10 cellular contexts compared by ENCODE assay signal in the genomic region with DNA sequence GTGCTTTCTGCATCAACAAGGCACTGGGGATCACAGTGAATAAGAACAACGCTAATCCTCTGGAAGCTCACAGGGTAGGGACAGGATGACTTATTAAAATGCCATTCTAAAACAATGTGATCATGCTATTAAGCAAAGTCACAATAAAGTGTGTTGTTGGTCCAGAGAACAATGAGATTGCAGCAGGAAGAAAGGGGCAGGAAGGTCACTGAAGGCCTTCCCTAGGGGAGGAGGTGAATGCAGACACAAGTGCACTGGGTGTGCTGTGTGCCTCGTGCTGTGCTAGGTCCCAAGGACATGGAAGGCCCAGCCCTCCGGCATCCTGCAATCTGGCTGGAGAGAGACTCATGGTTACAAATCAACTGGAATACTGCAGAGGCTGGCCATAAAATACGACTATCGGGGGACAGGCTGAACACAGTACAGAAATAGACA. TPM values are rescaled to one million over a fixed set of nuclear protein-coding genes. Genes with fewer than 3 reads are reported as not detected.
A peak's percentile ranks its signal among the peaks of the same experiment; 100 is the strongest.
DNase-seq lines count a peak whose midpoint lies in the region; ATAC-seq and TF ChIP-seq lines count a peak whose summit lies in the region.
"Had no signal": no experiment of that assay in that cellular context is flagged by ENCODE, and none has a peak within 500 bp of the region (broad histone marks: within the 10 kb centered on the region; RNA-seq: fewer than 3 reads in every experiment).

No MANE protein-coding gene starts in this region.

- H3K27ac ChIP-seq in SJSA1 (peak overlapping the region; percentile 20; the same call in 1 of the 2 replicates), urinary bladder (ENCODE audit: low read depth) (peak overlapping the region; percentile 33), left lung (peak overlapping the region in 1 of 2 donors; percentile 21)

- H3K9me3 ChIP-seq in SJSA1 (replicated peaks), result 0 out of 2 replicates have a peak, but pooled peaks cover 3% of the 10 kb centered on the region
- no peaks in the 10 kb centered on the region for H3K9me3 ChIP-seq in left lung

- no peak for ATAC-seq in GM18502 (IDR thresholded peaks at IDR 0.05; ENCODE audit: poor library complexity, unreplicated experiment)
- no peak for ATAC-seq in left lung
- ATAC-seq: activated T-helper 17 cell treated with anti-CD3 and anti-CD28 coated beads, Interleukin-2, amount 50 U/mL, for 72 hours had no signal

- H3K27me3 Mint-ChIP-seq in neural crest cell (ENCODE audit: low read depth), result no peaks in the 10 kb centered on the region
- H3K27me3 Mint-ChIP-seq: activated T-helper 17 cell treated with anti-CD3 and anti-CD28 coated beads, Interleukin-2, amount 50 U/mL, for 72 hours had no signal

- H3K27me3 ChIP-seq in SJSA1 (replicated peaks) (no peaks in the 10 kb centered on the region), left lung (no peaks in the 10 kb centered on the region)

- peak overlapping the region; percentile 78 for H3K27ac Mint-ChIP-seq in neural crest cell (ENCODE audit: unreplicated experiment)
- H3K27ac Mint-ChIP-seq: activated T-helper 17 cell treated with anti-CD3 and anti-CD28 coated beads, Interleukin-2, amount 50 U/mL, for 72 hours had no signal

- no peaks in the 10 kb centered on the region for H3K36me3 Mint-ChIP-seq in neural crest cell (ENCODE audit: low read depth)

- no peaks in the 10 kb centered on the region for H3K9me3 Mint-ChIP-seq in neural crest cell
- H3K9me3 Mint-ChIP-seq: activated T-helper 17 cell treated with anti-CD3 and anti-CD28 coated beads, Interleukin-2, amount 50 U/mL, for 72 hours had no signal

- H3K4me3 ChIP-seq in SJSA1 (no peak overlapping the region), fibroblast of the aortic adventitia (ENCODE audit: low read depth, low read length) (no peak overlapping the region), urinary bladder (ENCODE audit: low read depth, low read length) (no peak overlapping the region), left lung (no peak overlapping the region)

- WGBS in urinary bladder, result 32% methylated on average over 5 of the region's 5 CpGs

- TF ChIP-seq CTCF in fibroblast of the aortic adventitia (IDR thresholded peaks at IDR 0.05; ENCODE audit: insufficient read depth, low read length), result no peak
- TF ChIP-seq CTCF in neural crest cell (conservative IDR thresholded peaks at IDR 0.05), result no peak
- TF ChIP-seq CTCF in left lung (IDR thresholded peaks at IDR 0.05), result no peak

- H3K4me3 Mint-ChIP-seq in neural crest cell, result peak overlapping the region; percentile 29
- H3K4me3 Mint-ChIP-seq: activated T-helper 17 cell treated with anti-CD3 and anti-CD28 coated beads, Interleukin-2, amount 50 U/mL, for 72 hours had no signal

- DNase-seq in SJSA1 (ENCODE audit: low read depth in 1 of 2, low spot score in 2 of 2) (peak in 1 of 2 experiments; percentile 26), fibroblast of the aortic adventitia (ENCODE audit: low read depth) (peak; percentile 9), neural crest cell (ENCODE audit: low read depth, low spot score) (no peak), CD1c-positive myeloid dendritic cell (ENCODE audit: extremely low spot score) (no peak), H4 (ENCODE audit: low spot score) (no peak), left lung (no peak)
- DNase-seq: NCI-H1694 had no signal

- intact Hi-C loops in left lung (cut with DNase I), result no loop called here

- H3K36me3 ChIP-seq in SJSA1 (no peaks in the 10 kb centered on the region; the same call in 1 of the 2 replicates), urinary bladder (ENCODE audit: insufficient read depth) (no peaks in the 10 kb centered on the region), left lung (no peaks in the 10 kb centered on the region)

- peaks cover 49% of the 10 kb centered on the region for H3K4me1 Mint-ChIP-seq in neural crest cell
- H3K4me1 Mint-ChIP-seq: activated T-helper 17 cell treated with anti-CD3 and anti-CD28 coated beads, Interleukin-2, amount 50 U/mL, for 72 hours had no signal

- peaks cover 34% of the 10 kb centered on the region for H3K4me1 ChIP-seq in SJSA1 (replicated peaks)
- H3K4me1 ChIP-seq in urinary bladder (ENCODE audit: insufficient read depth), result no peaks in the 10 kb centered on the region
- H3K4me1 ChIP-seq in left lung, result peaks cover 14 to 18% of the 10 kb centered on the region in 2 donors

RNA-seq across cellular contexts. Expression of a gene that starts 55.7 kb away (rescaled TPM):
- 21.2 and 23.0 TPM in 2 replicates for total RNA-seq in SJSA1 (2014; rRNA removed; shearing (Covaris generic))
- total RNA-seq in fibroblast of the aortic adventitia (ENCODE audit: low replicate concordance) (20.9 and 21.2 TPM in 2 replicates), neural crest cell (39.3 and 46.3 TPM in 2 replicates), urinary bladder (20.6 TPM), left lung (10 to 100 TPM; 25.2 to 25.3 TPM)
- 20.8 TPM for polyA plus RNA-seq in urinary bladder
- 31.5 and 33.0 TPM in 2 replicates for total RNA-seq in H4 (2014; rRNA removed; shearing (Covaris generic))

RNA-seq across cellular contexts. Expression of a gene that starts 56.3 kb away (rescaled TPM):
- total RNA-seq in SJSA1 (2014; rRNA removed; shearing (Covaris generic)), result 6.8 and 13.3 TPM in 2 replicates
- total RNA-seq in fibroblast of the aortic adventitia (ENCODE audit: low replicate concordance), result 7.6 and 25.5 TPM in 2 replicates
- total RNA-seq in neural crest cell, result 21.1 and 23.3 TPM in 2 replicates
- total RNA-seq in urinary bladder, result 23.4 TPM
- polyA plus RNA-seq in urinary bladder, result 13.6 TPM
- total RNA-seq in H4 (2014; rRNA removed; shearing (Covaris generic)), result 17.6 and 19.2 TPM in 2 replicates
- 10 to 100 TPM; 20.1 to 20.3 TPM for total RNA-seq in left lung
